In the genomic region with DNA sequence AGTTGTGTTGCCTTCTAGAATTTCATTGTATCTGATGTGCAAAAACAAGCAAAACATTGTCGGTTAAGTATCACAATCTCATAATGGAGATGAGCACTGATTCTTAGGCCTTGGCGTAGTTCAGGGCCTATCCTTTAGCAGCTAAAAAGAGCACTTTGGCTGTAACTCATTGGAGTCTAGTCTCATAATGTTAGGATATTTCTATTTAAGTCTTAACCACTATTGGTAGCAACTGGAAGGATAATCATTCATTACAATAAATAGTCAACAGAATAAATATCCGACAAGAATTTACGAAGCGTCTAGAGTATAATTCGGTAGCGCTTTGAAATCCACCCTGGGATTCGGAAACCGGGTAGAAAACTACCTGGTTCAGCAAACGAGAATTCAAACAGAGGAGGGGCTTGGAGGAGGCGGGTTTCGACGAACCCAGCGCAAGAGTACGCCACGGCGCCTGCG, we compare ENCODE assay signal across 1 cellular context.
TF ChIP-seq lines count a peak whose summit lies in the region.

No MANE protein-coding gene starts in this region.

TF ChIP-seq in HEK293, 187 proteins besides CTCF, POLR2A, EP300 and RAD21 (continued from another document):
- TF ChIP-seq, protein P1, sequence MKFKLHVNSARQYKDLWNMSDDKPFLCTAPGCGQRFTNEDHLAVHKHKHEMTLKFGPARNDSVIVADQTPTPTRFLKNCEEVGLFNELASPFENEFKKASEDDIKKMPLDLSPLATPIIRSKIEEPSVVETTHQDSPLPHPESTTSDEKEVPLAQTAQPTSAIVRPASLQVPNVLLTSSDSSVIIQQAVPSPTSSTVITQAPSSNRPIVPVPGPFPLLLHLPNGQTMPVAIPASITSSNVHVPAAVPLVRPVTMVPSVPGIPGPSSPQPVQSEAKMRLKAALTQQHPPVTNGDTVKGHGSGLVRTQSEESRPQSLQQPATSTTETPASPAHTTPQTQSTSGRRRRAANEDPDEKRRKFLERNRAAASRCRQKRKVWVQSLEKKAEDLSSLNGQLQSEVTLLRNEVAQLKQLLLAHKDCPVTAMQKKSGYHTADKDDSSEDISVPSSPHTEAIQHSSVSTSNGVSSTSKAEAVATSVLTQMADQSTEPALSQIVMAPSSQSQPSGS (tag by site-specific recombination; IDR thresholded peaks at IDR 0.05; ENCODE audit: low read depth), result no peak
- no peak for TF ChIP-seq FEZF1 (tag by site-specific recombination; IDR thresholded peaks at IDR 0.05)
